In the genomic region with DNA sequence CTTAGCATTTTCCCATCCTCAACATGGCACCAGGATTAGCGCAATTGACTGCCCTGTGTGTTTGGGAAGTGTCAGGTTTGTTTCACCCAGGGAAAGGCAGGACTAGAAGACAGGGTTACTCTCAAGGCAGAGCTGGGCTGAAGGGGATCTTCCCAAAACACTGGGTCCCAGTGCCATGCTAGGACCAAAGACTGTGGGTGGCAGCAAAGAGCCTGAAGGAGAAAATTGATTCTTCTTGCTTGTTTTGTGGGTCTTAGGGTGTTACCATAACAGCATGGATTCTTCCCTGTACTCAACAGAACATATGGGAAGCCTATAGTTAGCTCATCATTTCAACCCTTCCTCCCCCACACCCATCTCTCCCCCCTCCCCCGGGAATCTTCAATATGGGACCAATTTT, we compare ENCODE assay signal across 25 cellular contexts. TPM values are rescaled to one million over a fixed set of nuclear protein-coding genes. Genes with fewer than 3 reads are reported as not detected.
"Had no signal": no experiment of that assay in that cellular context is flagged by ENCODE, and none has a peak within 500 bp of the region (broad histone marks: within the 10 kb centered on the region; RNA-seq: fewer than 3 reads in every experiment).

No MANE protein-coding gene starts in this region.

- H3K9me3 ChIP-seq: MG63, SJSA1 had no signal

- H3K27ac ChIP-seq: SJSA1, SK-N-MC had no signal

- H3K27me3 ChIP-seq: MG63 had no signal

- H3K36me3 ChIP-seq: MG63, SJSA1 had no signal

- H3K4me1 ChIP-seq: SJSA1 had no signal

- H3K4me3 ChIP-seq: MG63, SJSA1, SK-N-MC had no signal

- DNase-seq: IMR-90, Karpas-422, KG1, MG63, NCI-H1092, NCI-H1105 treated with DMSO at 0.1 percent for 48 hours, NCI-H1417 treated with DMSO at 0.1 percent for 48 hours, NCI-H146, NCI-H1694 treated with DMSO at 0.1 percent for 48 hours, NCI-H1930, NCI-H2081, NCI-H2107, NCI-H226, NCI-H446, NCI-H510A, NCI-H524 treated with DMSO at 0.1 percent for 48 hours, NCI-H69, NCI-H774, Right ventricle myocardium superior, RPMI8226, SIG-M5 had no signal

RNA-seq across cellular contexts. Expression of gene TEX36, which starts 42.4 kb away (rescaled TPM):
- total RNA-seq: HepG2, HT1080, IMR-90, Right ventricle myocardium superior, SJSA1 had no signal
